In the genomic region with DNA sequence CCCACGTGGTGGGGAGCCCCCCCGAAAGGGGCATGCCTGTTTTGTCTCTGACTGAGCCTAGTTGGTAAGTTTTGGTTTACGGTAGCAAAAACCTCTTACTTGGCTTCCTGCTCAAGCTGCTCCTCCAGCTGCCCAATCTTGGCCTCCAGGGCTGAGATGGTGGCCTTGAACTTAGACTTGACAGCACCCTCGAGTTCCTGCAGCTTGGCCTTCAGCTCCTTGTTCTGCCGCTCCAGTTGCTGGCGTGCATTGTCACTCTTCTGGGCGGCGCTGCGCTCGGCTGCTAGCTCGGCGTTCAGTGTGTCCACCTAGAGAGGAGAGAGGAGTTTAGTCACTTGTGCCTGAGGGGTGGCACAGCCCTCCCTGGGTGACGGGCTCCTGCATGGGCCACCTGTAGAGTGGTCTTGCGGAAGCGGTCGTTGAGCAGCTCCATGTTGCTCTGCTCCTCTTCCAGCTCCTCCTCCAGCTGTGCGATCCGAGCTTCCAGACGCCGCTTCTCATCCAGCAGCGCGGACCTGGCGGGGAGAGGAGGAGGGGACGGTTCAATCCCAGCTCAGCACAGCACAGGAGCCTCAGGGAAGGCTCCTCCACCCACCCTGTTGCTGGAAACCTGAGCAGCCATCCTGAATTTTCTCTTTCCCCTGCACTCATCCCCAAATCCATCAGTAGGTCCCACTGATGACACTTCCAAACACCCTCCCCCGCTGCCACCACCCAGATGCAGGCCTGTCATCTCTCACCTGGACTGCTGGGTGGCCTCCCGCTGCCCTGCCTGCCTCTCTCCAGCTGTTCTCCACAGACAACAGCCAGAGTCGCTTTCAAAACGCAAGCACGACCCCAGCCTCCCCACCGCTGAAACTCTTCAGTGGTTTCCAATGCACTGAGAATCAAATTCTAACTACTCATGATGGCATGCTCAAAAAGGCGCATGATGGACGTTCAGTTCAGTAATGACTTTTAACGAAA, we compare ENCODE assay signal across 15 cellular contexts. TPM values are rescaled to one million over a fixed set of nuclear protein-coding genes. Genes with fewer than 3 reads are reported as not detected.
DNase-seq lines count a peak whose midpoint lies in the region; ATAC-seq and TF ChIP-seq lines count a peak whose summit lies in the region.
"Had no signal": no experiment of that assay in that cellular context is flagged by ENCODE, and none has a peak within 500 bp of the region (broad histone marks: within the 10 kb centered on the region; RNA-seq: fewer than 3 reads in every experiment).

No MANE protein-coding gene starts in this region.

- peak overlapping the region in 1 of 2 donors; percentile 51 for H3K9ac ChIP-seq in stomach smooth muscle (ENCODE audit: low read length in 2 of 2)

- H3K27ac Mint-ChIP-seq in brain = peak overlapping the region in 4 of 5 experiments; percentile 51 to 88 (median 66)
- no peak overlapping the region for H3K27ac Mint-ChIP-seq in activated CD4-positive, alpha-beta memory T cell treated with anti-CD3 and anti-CD28 coated beads, Interleukin-2, amount 10 ng/mL, durations not matched to agents 7 days and 5 days
- H3K27ac Mint-ChIP-seq: WTC11 had no signal

- POLR2A ChIA-PET in activated CD4-positive, alpha-beta memory T cell treated with anti-CD3 and anti-CD28 coated beads, Interleukin-2, amount 10 ng/mL, durations not matched to agents 7 days and 5 days (lab: Charles Lee) = no interaction called here

- H3K27me3 ChIP-seq in H7 (ENCODE audit: control insufficient read depth, insufficient read depth, low read length) (no peaks in the 10 kb centered on the region), left lung (no peaks in the 10 kb centered on the region), stomach smooth muscle (ENCODE audit: control insufficient read depth in 1 of 2, insufficient read depth in 2 of 2, low read length in 2 of 2) (no peaks in the 10 kb centered on the region)

- peaks cover 0 to 10% of the 10 kb centered on the region in 2 donors for H3K9me3 ChIP-seq in left lung
- H3K9me3 ChIP-seq in stomach smooth muscle (ENCODE audit: control insufficient read depth in 2 of 2, low read length in 2 of 2) = no peaks in the 10 kb centered on the region

- no peaks in the 10 kb centered on the region for H3K4me1 Mint-ChIP-seq in brain
- no peaks in the 10 kb centered on the region for H3K4me1 Mint-ChIP-seq in activated CD4-positive, alpha-beta memory T cell treated with anti-CD3 and anti-CD28 coated beads, Interleukin-2, amount 10 ng/mL, durations not matched to agents 7 days and 5 days
- H3K4me1 Mint-ChIP-seq: stimulated activated naive CD8-positive, alpha-beta T cell treated with anti-CD3 and anti-CD28 coated beads, Interleukin-15, amount 100 ng/mL, for 72 hours; WTC11 had no signal

- TF ChIP-seq CTCF in brain (conservative IDR thresholded peaks at IDR 0.05) = no peak
- TF ChIP-seq CTCF in left lung (IDR thresholded peaks at IDR 0.05) = no peak

- no peak overlapping the region for H3K4me3 ChIP-seq in H7 (ENCODE audit: insufficient read depth, low read depth, low read length)
- H3K4me3 ChIP-seq in left lung = no peak overlapping the region
- H3K4me3 ChIP-seq in stomach smooth muscle (ENCODE audit: low read length in 2 of 2) = peak overlapping the region in 1 of 2 donors; percentile 44

- H3K4me1 ChIP-seq in left lung (peaks cover 0 to 5% of the 10 kb centered on the region in 2 donors), stomach smooth muscle (ENCODE audit: control insufficient read depth, insufficient read depth, low read length) (peaks cover 24% of the 10 kb centered on the region)

- H3K36me3 Mint-ChIP-seq in brain = peaks cover 95% of the 10 kb centered on the region
- H3K36me3 Mint-ChIP-seq in activated CD4-positive, alpha-beta memory T cell treated with anti-CD3 and anti-CD28 coated beads, Interleukin-2, amount 10 ng/mL, durations not matched to agents 7 days and 5 days (ENCODE audit: low read depth) = peaks cover 60% of the 10 kb centered on the region

- H3K36me3 ChIP-seq in H7 (replicated peaks; ENCODE audit: control insufficient read depth, insufficient read depth, low read length) = peaks cover 62% of the 10 kb centered on the region
- peaks cover 0 to 74% of the 10 kb centered on the region in 2 donors for H3K36me3 ChIP-seq in left lung
- peaks cover 41 to 56% of the 10 kb centered on the region in 2 donors for H3K36me3 ChIP-seq in stomach smooth muscle (ENCODE audit: control insufficient read depth in 2 of 2, insufficient read depth in 2 of 2, low read length in 2 of 2)

- peak; percentile 24 for DNase-seq in H7
- no peak for DNase-seq in left lung
- DNase-seq in HT-29 (ENCODE audit: low spot score) = no peak
- no peak for DNase-seq in activated CD4-positive, alpha-beta memory T cell treated with anti-CD3 and anti-CD28 coated beads, Interleukin-2, amount 10 ng/mL, durations not matched to agents 7 days and 5 days
- DNase-seq: activated gamma-delta T cell; AML-193; Calu3; GF-D8; naive B cell; NCI-H1417 treated with DMSO at 0.1 percent for 48 hours; stimulated activated naive CD8-positive, alpha-beta T cell treated with anti-CD3 and anti-CD28 coated beads, Interleukin-15, amount 100 ng/mL, for 72 hours had no signal

- H3K4me3 Mint-ChIP-seq in brain = no peak overlapping the region
- no peak overlapping the region for H3K4me3 Mint-ChIP-seq in activated CD4-positive, alpha-beta memory T cell treated with anti-CD3 and anti-CD28 coated beads, Interleukin-2, amount 10 ng/mL, durations not matched to agents 7 days and 5 days
- H3K4me3 Mint-ChIP-seq: stimulated activated naive CD8-positive, alpha-beta T cell treated with anti-CD3 and anti-CD28 coated beads, Interleukin-15, amount 100 ng/mL, for 72 hours; WTC11 had no signal

- intact Hi-C loops in left lung (cut with DNase I) = no loop called here

- ATAC-seq in left lung = no peak
- ATAC-seq in GM18520 (IDR thresholded peaks at IDR 0.05; ENCODE audit: unreplicated experiment) = no peak
- ATAC-seq: stimulated activated naive CD8-positive, alpha-beta T cell treated with anti-CD3 and anti-CD28 coated beads, Interleukin-15, amount 100 ng/mL, for 72 hours; WTC11 had no signal

- H3K27ac ChIP-seq in left lung (peak overlapping the region; percentile 10 to 14), stomach smooth muscle (ENCODE audit: low read length) (peak overlapping the region; percentile 79)

- no peaks in the 10 kb centered on the region for H3K27me3 Mint-ChIP-seq in brain
- no peaks in the 10 kb centered on the region for H3K27me3 Mint-ChIP-seq in activated CD4-positive, alpha-beta memory T cell treated with anti-CD3 and anti-CD28 coated beads, Interleukin-2, amount 10 ng/mL, durations not matched to agents 7 days and 5 days
- H3K27me3 Mint-ChIP-seq: naive B cell; stimulated activated naive CD8-positive, alpha-beta T cell treated with anti-CD3 and anti-CD28 coated beads, Interleukin-15, amount 100 ng/mL, for 72 hours had no signal

- peaks cover 6 to 9% (median 7%) of the 10 kb centered on the region in 5 experiments for H3K9me3 Mint-ChIP-seq in brain
- peaks cover 19% of the 10 kb centered on the region for H3K9me3 Mint-ChIP-seq in activated CD4-positive, alpha-beta memory T cell treated with anti-CD3 and anti-CD28 coated beads, Interleukin-2, amount 10 ng/mL, durations not matched to agents 7 days and 5 days

- CTCF ChIA-PET in activated CD4-positive, alpha-beta memory T cell treated with anti-CD3 and anti-CD28 coated beads, Interleukin-2, amount 10 ng/mL, durations not matched to agents 7 days and 5 days (lab: Charles Lee) = interaction anchor here (1.1 kb wide), 1 partner anchor 97 kb away, joined by 3 read pairs; no protein-coding TSS in a partner anchor

RNA-seq across cellular contexts. Expression of gene NDEL1, which starts 44.6 kb away (rescaled TPM):
- 18.6 and 32.8 TPM in 2 replicates for total RNA-seq in H7 (2014; rRNA removed; shearing (Covaris generic))
- polyA plus RNA-seq in brain (ENCODE audit: insufficient read depth, low read depth, low replicate concordance) = 33.2 TPM
- 10 to 100 TPM; 57.7 to 66.0 TPM for total RNA-seq in left lung
- total RNA-seq in HT-29 (2014; rRNA removed; shearing (Covaris generic)) = 20.1 and 24.6 TPM in 2 replicates
- total RNA-seq in activated CD4-positive, alpha-beta memory T cell treated with anti-CD3 and anti-CD28 coated beads, Interleukin-2, amount 10 ng/mL, durations not matched to agents 7 days and 5 days = 10 to 100 TPM; 63.5 to 64.0 TPM
